ENCODE assay signal across 9 cellular contexts in genomic region chr1:117001254-117001927, GRCh38. TPM values are rescaled to one million over a fixed set of nuclear protein-coding genes. Genes with fewer than 3 reads are reported as not detected.
DNase-seq lines count a peak whose midpoint lies in the region; ATAC-seq, FAIRE-seq and TF ChIP-seq lines count a peak whose summit lies in the region.
"Had no signal": no experiment of that assay in that cellular context is flagged by ENCODE, and none has a peak within 500 bp of the region (broad histone marks: within the 10 kb centered on the region; RNA-seq: fewer than 3 reads in every experiment).

Gene CD101, plus strand, starts transcription at chr1:117001760. Its CDS starts 58 bp downstream, at chr1:117001818.

- intact Hi-C loops in kidney (cut with DNase I), result no loop called here

- DNase-seq in NOMO-1 treated with DMSO at 0.1 percent for 48 hours (lab: John Stamatoyannopoulos, UW; ENCODE audit: unreplicated experiment), result peak; percentile 85
- DNase-seq in kidney, result no peak
- DNase-seq in RPMI8226, result no peak
- no peak for DNase-seq in urothelium cell line (ENCODE audit: low spot score)
- DNase-seq in HUDEP-2 (lab: John Stamatoyannopoulos, UW; ENCODE audit: unreplicated experiment in 76 of 76), result no peak
- DNase-seq: activated effector memory CD4-positive, alpha-beta T cell treated with anti-CD3 and anti-CD28 coated beads, Interleukin-2, amount 50 U/mL, for 16 hours had no signal

- H3K9me3 ChIP-seq in neutrophil, result no peaks in the 10 kb centered on the region
- H3K9me3 ChIP-seq in kidney (ENCODE audit: control insufficient read depth in 1 of 2, low read length in 2 of 2), result no peaks in the 10 kb centered on the region

- H3K4me1 ChIP-seq in neutrophil (ENCODE audit: control insufficient read depth in 1 of 2, insufficient read depth in 1 of 2, low read depth in 1 of 2, low read length in 1 of 2), result peaks cover 60 to 67% of the 10 kb centered on the region in 2 experiments
- H3K4me1 ChIP-seq in kidney (ENCODE audit: control insufficient read depth in 1 of 2, insufficient read depth in 1 of 2, low read depth in 1 of 2, low read length in 2 of 2), result no peaks in the 10 kb centered on the region

- H3K4me3 ChIP-seq in neutrophil (ENCODE audit: low read depth in 1 of 2, low read length in 1 of 2), result peak within 1 kb of the TSS in 1 of 2 experiments; percentile 2
- no peak within 1 kb of the TSS for H3K4me3 ChIP-seq in kidney (ENCODE audit: low read length in 2 of 2)

- H3K27ac ChIP-seq in neutrophil (peak within 1 kb of the TSS; percentile 82), kidney (ENCODE audit: low read depth in 2 of 2, low read length in 2 of 2) (no peak within 1 kb of the TSS)

- H3K9ac ChIP-seq in kidney (ENCODE audit: low read length in 2 of 2), result no peak within 1 kb of the TSS

- H3K36me3 ChIP-seq in neutrophil, result no peaks in the 10 kb centered on the region
- no peaks in the 10 kb centered on the region for H3K36me3 ChIP-seq in kidney (ENCODE audit: control insufficient read depth in 1 of 2, insufficient read depth in 2 of 2, low read length in 2 of 2)

- no peak for TF ChIP-seq CTCF in neutrophil (IDR thresholded peaks at IDR 0.05)
- no peak for TF ChIP-seq CTCF in kidney (IDR thresholded peaks at IDR 0.05; ENCODE audit: borderline replicate concordance, extremely low read depth, insufficient read depth)

- no peaks in the 10 kb centered on the region for H3K27me3 ChIP-seq in neutrophil

- ATAC-seq in GM18867 (IDR thresholded peaks at IDR 0.05; ENCODE audit: unreplicated experiment) (peak; percentile 91), HG02623 (IDR thresholded peaks at IDR 0.05; ENCODE audit: unreplicated experiment) (peak; percentile 92)

- FAIRE-seq in kidney (lab: Jason Lieb, UNC), result no peak
- no peak for FAIRE-seq in urothelium cell line (lab: Jason Lieb, UNC)

RNA-seq across cellular contexts. Expression of gene CD101, which starts in this region (rescaled TPM):
- total RNA-seq in kidney, result 1.3 TPM
- polyA plus RNA-seq in kidney (ENCODE audit: insufficient read depth, low read depth, low replicate concordance), result 0.22 TPM
